1 cellular context compared by ENCODE assay signal in genomic region chr5:135745897-135746500, GRCh38.
TF ChIP-seq lines count a peak whose summit lies in the region.

No MANE protein-coding gene starts in this region.

TF ChIP-seq in HCT116, 20 proteins besides CTCF, POLR2A, EP300 and RAD21 (continued from another document):
- TF ChIP-seq ZBTB33 (IDR thresholded peaks at IDR 0.05; ENCODE audit: extremely low read depth, insufficient replicate concordance, low read length) (no peak), SRF (IDR thresholded peaks at IDR 0.05; ENCODE audit: low read depth) (no peak), EZH2phosphoT487 (IDR thresholded peaks at IDR 0.05; ENCODE audit: borderline replicate concordance) (no peak), MAX (IDR thresholded peaks at IDR 0.05) (no peak), ATF3 (IDR thresholded peaks at IDR 0.05) (no peak), SP1 (IDR thresholded peaks at IDR 0.05; ENCODE audit: low read depth) (no peak), POLR2AphosphoS5 (IDR thresholded peaks at IDR 0.05; ENCODE audit: low read depth, low read length) (no peak), SIN3A (IDR thresholded peaks at IDR 0.05; ENCODE audit: low read depth) (no peak), ZNF274 (IDR thresholded peaks at IDR 0.05; ENCODE audit: low read depth, low read length) (no peak), CBX3 (IDR thresholded peaks at IDR 0.05; ENCODE audit: low read depth) (no peak), TCF7L2 (IDR thresholded peaks at IDR 0.05; ENCODE audit: borderline replicate concordance, extremely low read depth, insufficient read depth, insufficient read length) (no peak), YY1 (IDR thresholded peaks at IDR 0.05; ENCODE audit: extremely low read depth, insufficient replicate concordance, low read depth, low read length) (no peak), EZH2 (IDR thresholded peaks at IDR 0.05) (no peak)
TF ChIP-seq in HCT116: peak in this region for 0.
